ENCODE assay signal across 24 cellular contexts in the genomic region with DNA sequence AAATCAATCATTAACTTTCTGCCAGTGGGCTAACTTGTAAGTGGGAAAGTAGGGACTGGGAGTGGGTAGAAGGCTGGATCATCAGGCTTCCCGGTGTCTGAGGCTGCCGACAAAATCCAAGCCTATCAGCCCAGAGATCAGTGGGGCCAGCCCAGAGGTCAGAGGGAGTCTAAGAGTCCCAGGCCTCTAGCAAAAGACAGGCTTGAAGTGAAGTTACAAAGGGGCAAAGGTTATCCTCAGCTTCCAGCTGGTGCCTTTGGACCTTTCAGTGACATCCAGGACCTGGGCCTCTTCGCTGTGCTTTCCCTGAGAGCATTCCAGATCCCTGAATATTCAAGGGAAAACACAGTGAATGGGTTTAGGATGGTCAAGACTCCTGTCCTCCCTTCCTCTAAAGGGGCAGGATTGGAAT. TPM values are rescaled to one million over a fixed set of nuclear protein-coding genes. Genes with fewer than 3 reads are reported as not detected.
DNase-seq lines count a peak whose midpoint lies in the region; ATAC-seq and TF ChIP-seq lines count a peak whose summit lies in the region.
"Had no signal": no experiment of that assay in that cellular context is flagged by ENCODE, and none has a peak within 500 bp of the region (broad histone marks: within the 10 kb centered on the region; RNA-seq: fewer than 3 reads in every experiment).

No MANE protein-coding gene starts in this region.

- H3K4me1 ChIP-seq in left lung = peaks cover 0 to 5% of the 10 kb centered on the region in 2 donors

- no peak overlapping the region for H3K4me3 ChIP-seq in left lung
- H3K4me3 ChIP-seq: BLaER1 treated with 17β-estradiol and CSF1 and Interleukin-3, amounts not matched to agents 10 nM and 100 nM; heart right ventricle; neural progenitor cell; thyroid gland had no signal

- peak; percentile 42 for DNase-seq in COLO668 (lab: John Stamatoyannopoulos, UW; ENCODE audit: unreplicated experiment)
- DNase-seq in left lung = no peak
- DNase-seq in sciatic nerve (ENCODE audit: low spot score) = no peak
- no peak for DNase-seq in DMS53 (lab: John Stamatoyannopoulos, UW)
- no peak for DNase-seq in GM10266 (ENCODE audit: extremely low spot score)
- DNase-seq: activated CD4-positive, alpha-beta T cell treated with anti-CD3 and anti-CD28 coated beads for 4 hours; activated CD8-positive, alpha-beta T cell treated with anti-CD3 and anti-CD28 coated beads, Interleukin-2, amount 10 ng/mL, durations not matched to agents 7 days and 5 days; activated T-cell treated with anti-CD3 and anti-CD28 coated beads for 4 hours; aorta; H7; heart right ventricle; right cardiac atrium; SIG-M5; stimulated activated CD4-positive, alpha-beta T cell treated with anti-CD3 and anti-CD28 coated beads, Interleukin-4, amount 100 ng/mL, for 1 hour; thyroid gland had no signal

- H3K27me3 ChIP-seq in left lung = no peaks in the 10 kb centered on the region
- H3K27me3 ChIP-seq: BLaER1 treated with 17β-estradiol and CSF1 and Interleukin-3, amounts not matched to agents 10 nM and 100 nM; heart right ventricle; neural progenitor cell; thyroid gland had no signal

- peak; percentile 5 for ATAC-seq in left lung
- ATAC-seq in sciatic nerve = peak; percentile 29
- ATAC-seq in GM18498 (IDR thresholded peaks at IDR 0.05; ENCODE audit: unreplicated experiment) = no peak
- ATAC-seq: activated CD8-positive, alpha-beta T cell treated with anti-CD3 and anti-CD28 coated beads, Interleukin-2, amount 10 ng/mL, durations not matched to agents 7 days and 5 days; activated naive CD4-positive, alpha-beta T cell treated with anti-CD3 and anti-CD28 coated beads, Interleukin-2, amount 50 U/mL, for 72 hours; heart right ventricle; right cardiac atrium had no signal

- intact Hi-C loops in left lung (cut with DNase I) = no loop called here
- intact Hi-C loops in sciatic nerve (cut with DNase I) = no loop called here

- H3K27ac ChIP-seq in VCaP = peak overlapping the region; percentile 99
- H3K27ac ChIP-seq in left lung = no peak overlapping the region
- H3K27ac ChIP-seq: BLaER1 treated with 17β-estradiol and CSF1 and Interleukin-3, amounts not matched to agents 10 nM and 100 nM; heart right ventricle; neural progenitor cell; parathyroid adenoma; thyroid gland had no signal

- H3K36me3 ChIP-seq in left lung = no peaks in the 10 kb centered on the region
- H3K36me3 ChIP-seq: heart right ventricle, neural progenitor cell, thyroid gland had no signal

- no peaks in the 10 kb centered on the region for H3K9me3 ChIP-seq in left lung
- H3K9me3 ChIP-seq: thyroid gland had no signal

- TF ChIP-seq CTCF in VCaP (conservative IDR thresholded peaks at IDR 0.05) = no peak
- TF ChIP-seq CTCF in left lung (IDR thresholded peaks at IDR 0.05) = no peak
- no peak for TF ChIP-seq CTCF in GM10266 (IDR thresholded peaks at IDR 0.05; ENCODE audit: control insufficient read depth, insufficient read depth, low read depth, missing control alignments)

RNA-seq across cellular contexts. Expression of a gene that starts 36.8 kb away (rescaled TPM):
- total RNA-seq in left lung = 1 to 10 TPM; 2.7 to 2.8 TPM
- 3.1 TPM for total RNA-seq in sciatic nerve
- total RNA-seq: activated CD8-positive, alpha-beta T cell treated with anti-CD3 and anti-CD28 coated beads, Interleukin-2, amount 10 ng/mL, durations not matched to agents 7 days and 5 days; activated naive CD4-positive, alpha-beta T cell treated with anti-CD3 and anti-CD28 coated beads, Interleukin-2, amount 50 U/mL, for 72 hours; activated T-helper 2 cell treated with anti-CD3 and anti-CD28 coated beads, Interferon-gamma antibody, Interleukin-2, Interleukin-4, amounts not matched to agents 10 μg/mL and 5 μg/mL and 100 μg/mL, durations not matched to agents 14 hours and 24 hours and 36 hours; endothelial cell of umbilical vein had no signal

RNA-seq across cellular contexts. Expression of a gene that starts 43.9 kb away (rescaled TPM):
- total RNA-seq in left lung (1 to 10 TPM; 1.3 to 4.5 TPM), sciatic nerve (1.2 TPM)
- total RNA-seq: endothelial cell of umbilical vein, frontal cortex, H7 had no signal
